ENCODE assay signal across 22 cellular contexts in the genomic region with DNA sequence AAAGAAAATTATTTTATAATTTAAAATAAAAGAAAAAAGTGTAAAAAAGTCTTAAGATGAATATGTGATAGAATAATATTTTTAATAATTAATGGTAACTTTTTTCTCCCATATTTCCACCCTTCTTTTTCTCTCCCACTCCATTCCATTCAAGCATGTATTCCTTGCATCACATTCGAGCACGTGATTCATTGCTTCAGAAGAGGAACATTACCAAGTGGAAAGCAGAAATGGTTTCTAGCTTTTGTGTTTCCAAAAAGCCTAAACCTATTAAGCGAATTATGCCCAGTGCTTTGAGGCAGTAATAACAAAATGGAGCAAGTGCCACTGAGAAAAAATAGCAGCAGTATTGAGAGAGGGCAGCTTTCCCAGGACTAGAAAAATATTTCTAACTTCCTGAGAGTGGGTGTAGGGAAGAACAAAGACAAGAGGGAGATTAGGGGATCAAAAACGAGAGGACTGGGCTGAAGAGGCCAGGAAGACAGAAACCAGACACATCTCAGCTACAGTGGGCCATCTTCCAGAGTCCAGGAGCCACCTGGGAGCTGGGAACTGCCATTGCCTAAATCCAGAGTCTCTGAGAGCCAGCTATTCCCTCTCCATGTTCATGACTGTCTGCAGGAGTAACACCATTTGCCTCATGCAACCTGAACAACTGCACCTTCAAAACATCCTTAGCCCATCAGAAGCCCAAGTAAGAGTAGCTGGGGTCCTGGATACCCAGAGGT. TPM values are rescaled to one million over a fixed set of nuclear protein-coding genes. Genes with fewer than 3 reads are reported as not detected.
DNase-seq lines count a peak whose midpoint lies in the region; ATAC-seq, FAIRE-seq and TF ChIP-seq lines count a peak whose summit lies in the region.
"Had no signal": no experiment of that assay in that cellular context is flagged by ENCODE, and none has a peak within 500 bp of the region (broad histone marks: within the 10 kb centered on the region; RNA-seq: fewer than 3 reads in every experiment).

No MANE protein-coding gene starts in this region.

- no peak overlapping the region for H4K8ac ChIP-seq in neuronal stem cell (ENCODE audit: low read depth, low read length)

- no peak overlapping the region for H3K23ac ChIP-seq in neuronal stem cell (ENCODE audit: low read depth, low read length, poor library complexity)

- no peaks in the 10 kb centered on the region for H3K27me3 ChIP-seq in neuronal stem cell (ENCODE audit: control insufficient read depth in 3 of 3, insufficient read depth in 3 of 3, low read depth in 1 of 3, low read length in 3 of 3)
- H3K27me3 ChIP-seq: gastrocnemius medialis, left lung, SJSA1 had no signal

- no peak overlapping the region for H3K4ac ChIP-seq in neuronal stem cell (ENCODE audit: low read length)

- no peaks in the 10 kb centered on the region for H3K36me3 Mint-ChIP-seq in type B pancreatic cell
- H3K36me3 Mint-ChIP-seq: activated naive CD8-positive, alpha-beta T cell treated with anti-CD3 and anti-CD28 coated beads for 36 hours; naive B cell had no signal

- no peak overlapping the region for H3K9ac ChIP-seq in neuronal stem cell (ENCODE audit: low read depth, low read length, poor library complexity)

- H3K4me3 ChIP-seq in fibroblast of the aortic adventitia (ENCODE audit: low read depth, low read length) (no peak overlapping the region), neuronal stem cell (ENCODE audit: low read length in 2 of 2) (no peak overlapping the region)
- H3K4me3 ChIP-seq: gastrocnemius medialis, GM12878, left lung, SJSA1 had no signal

- H2BK120ac ChIP-seq in neuronal stem cell (ENCODE audit: low read depth, low read length), result no peak overlapping the region

- H3K4me3 Mint-ChIP-seq in type B pancreatic cell, result no peak overlapping the region
- H3K4me3 Mint-ChIP-seq: activated naive CD8-positive, alpha-beta T cell treated with anti-CD3 and anti-CD28 coated beads for 36 hours; naive B cell had no signal

- DNase-seq in CD1c-positive myeloid dendritic cell (ENCODE audit: extremely low spot score), result peak; percentile 84
- peak; percentile 83 for DNase-seq in MV-4-11 (lab: John Stamatoyannopoulos, UW)
- DNase-seq in fibroblast of the aortic adventitia (ENCODE audit: low read depth), result peak; percentile 28
- DNase-seq in neuronal stem cell (ENCODE audit: low spot score), result no peak
- no peak for DNase-seq in GM12892 (ENCODE audit: insufficient read length)
- no peak for DNase-seq in type B pancreatic cell (ENCODE audit: extremely low spot score, unreplicated experiment)
- DNase-seq: activated CD4-positive, CD25-positive, alpha-beta regulatory T cell treated with anti-CD3 and anti-CD28 coated beads, Interleukin-2, amount 50 U/mL, for 72 hours; activated naive CD8-positive, alpha-beta T cell treated with anti-CD3 and anti-CD28 coated beads for 36 hours; Caco-2; gastrocnemius medialis; GDM1; left lung; naive B cell; NCI-H446 treated with DMSO at 0.1 percent for 48 hours; posterior cingulate gyrus; stimulated activated CD4-positive, alpha-beta T cell treated with anti-CD3 and anti-CD28 coated beads, Interleukin-4, amount 100 ng/mL, for 1 hour; T1000 had no signal

- ATAC-seq in GM18498 (IDR thresholded peaks at IDR 0.05; ENCODE audit: unreplicated experiment) (no peak), SK-N-SH treated with all-trans-retinoic acid at 6 μM for 48 hours (no peak)
- ATAC-seq: gastrocnemius medialis, GM12878, left lung had no signal

- H2BK5ac ChIP-seq in neuronal stem cell (ENCODE audit: low read length), result no peak overlapping the region

- no peak overlapping the region for H3K27ac Mint-ChIP-seq in type B pancreatic cell
- H3K27ac Mint-ChIP-seq: activated naive CD8-positive, alpha-beta T cell treated with anti-CD3 and anti-CD28 coated beads for 36 hours had no signal

- H3K36me3 ChIP-seq in neuronal stem cell (replicated peaks in 1 of 2; ENCODE audit: control insufficient read depth in 2 of 2, insufficient read depth in 2 of 2, low read length in 2 of 2), result no peaks in the 10 kb centered on the region
- H3K36me3 ChIP-seq: gastrocnemius medialis, left lung, SJSA1 had no signal

- no peak overlapping the region for H3K27ac ChIP-seq in neuronal stem cell (replicated peaks; ENCODE audit: low read length)
- H3K27ac ChIP-seq: epithelial cell of prostate, gastrocnemius medialis, SJSA1 had no signal

- FAIRE-seq in GM12892 (lab: Jason Lieb, UNC), result no peak
- FAIRE-seq: GM12878 had no signal

- H3K9me3 ChIP-seq in neuronal stem cell (replicated peaks in 1 of 2; ENCODE audit: control insufficient read depth in 2 of 2, insufficient read depth in 1 of 2, low read depth in 1 of 2, low read length in 2 of 2), result no peaks in the 10 kb centered on the region
- H3K9me3 ChIP-seq: Caco-2, gastrocnemius medialis, left lung, SJSA1 had no signal

- H3K14ac ChIP-seq in neuronal stem cell (ENCODE audit: low read length), result no peak overlapping the region

- peak overlapping the region; percentile 54 for H2AFZ ChIP-seq in neuronal stem cell (ENCODE audit: low read length)

- no peak overlapping the region for H3K4me2 ChIP-seq in neuronal stem cell (ENCODE audit: insufficient read depth, low read length, poor library complexity, severe bottlenecking)

- H3K27me3 Mint-ChIP-seq in type B pancreatic cell, result no peaks in the 10 kb centered on the region
- H3K27me3 Mint-ChIP-seq: activated naive CD8-positive, alpha-beta T cell treated with anti-CD3 and anti-CD28 coated beads for 36 hours; naive B cell had no signal

- peaks cover 3% of the 10 kb centered on the region for H3K4me1 Mint-ChIP-seq in type B pancreatic cell (ENCODE audit: unreplicated experiment)

- no peaks in the 10 kb centered on the region for H3K79me1 ChIP-seq in neuronal stem cell (ENCODE audit: low read depth, low read length)

- no peak overlapping the region for H2BK15ac ChIP-seq in neuronal stem cell (ENCODE audit: low read length)

- H3K18ac ChIP-seq in neuronal stem cell (ENCODE audit: low read length), result no peak overlapping the region

- no peak overlapping the region for H4K91ac ChIP-seq in neuronal stem cell (ENCODE audit: low read depth, low read length, poor library complexity)

- no peaks in the 10 kb centered on the region for H3K9me3 Mint-ChIP-seq in type B pancreatic cell
- H3K9me3 Mint-ChIP-seq: activated naive CD8-positive, alpha-beta T cell treated with anti-CD3 and anti-CD28 coated beads for 36 hours; naive B cell had no signal

- TF ChIP-seq CTCF in fibroblast of the aortic adventitia (IDR thresholded peaks at IDR 0.05; ENCODE audit: insufficient read depth, low read length), result no peak
- TF ChIP-seq CTCF in type B pancreatic cell (conservative IDR thresholded peaks at IDR 0.05), result no peak

- H2AK5ac ChIP-seq in neuronal stem cell (ENCODE audit: low read depth, low read length), result no peak overlapping the region

- no peak for TF ChIP-seq POLR2A in GM12892 (IDR thresholded peaks at IDR 0.05; ENCODE audit: low read depth, low read length)

- no peak overlapping the region for H2BK12ac ChIP-seq in neuronal stem cell (ENCODE audit: low read length)

- peaks cover 0 to 2% of the 10 kb centered on the region in 2 donors for H3K4me1 ChIP-seq in neuronal stem cell (ENCODE audit: control insufficient read depth in 2 of 2, insufficient read depth in 1 of 2, low read depth in 1 of 2, low read length in 2 of 2)

- no CpG with 5 or more reads among the region's 4 CpGs for WGBS in neuronal stem cell (ENCODE audit: extremely low coverage in 2 of 2, insufficient read length in 2 of 2, insufficient replicate concordance in 1 of 2), 2 donors

TF ChIP-seq in SK-N-SH treated with all-trans-retinoic acid at 6 μM for 48 hours, 23 proteins besides CTCF, POLR2A, EP300 and RAD21:
- TF ChIP-seq PPARA (CRISPR knock-in tag; IDR thresholded peaks at IDR 0.05; ENCODE audit: borderline replicate concordance) (no peak), ZNF565 (CRISPR knock-in tag; conservative IDR thresholded peaks at IDR 0.05; ENCODE audit: low read depth) (no peak), TOX (CRISPR knock-in tag; IDR thresholded peaks at IDR 0.05; ENCODE audit: borderline replicate concordance) (no peak), CSDC2 (CRISPR knock-in tag; IDR thresholded peaks at IDR 0.05) (no peak), RARB (CRISPR knock-in tag; IDR thresholded peaks at IDR 0.05) (no peak)
- TF ChIP-seq, protein P1, sequence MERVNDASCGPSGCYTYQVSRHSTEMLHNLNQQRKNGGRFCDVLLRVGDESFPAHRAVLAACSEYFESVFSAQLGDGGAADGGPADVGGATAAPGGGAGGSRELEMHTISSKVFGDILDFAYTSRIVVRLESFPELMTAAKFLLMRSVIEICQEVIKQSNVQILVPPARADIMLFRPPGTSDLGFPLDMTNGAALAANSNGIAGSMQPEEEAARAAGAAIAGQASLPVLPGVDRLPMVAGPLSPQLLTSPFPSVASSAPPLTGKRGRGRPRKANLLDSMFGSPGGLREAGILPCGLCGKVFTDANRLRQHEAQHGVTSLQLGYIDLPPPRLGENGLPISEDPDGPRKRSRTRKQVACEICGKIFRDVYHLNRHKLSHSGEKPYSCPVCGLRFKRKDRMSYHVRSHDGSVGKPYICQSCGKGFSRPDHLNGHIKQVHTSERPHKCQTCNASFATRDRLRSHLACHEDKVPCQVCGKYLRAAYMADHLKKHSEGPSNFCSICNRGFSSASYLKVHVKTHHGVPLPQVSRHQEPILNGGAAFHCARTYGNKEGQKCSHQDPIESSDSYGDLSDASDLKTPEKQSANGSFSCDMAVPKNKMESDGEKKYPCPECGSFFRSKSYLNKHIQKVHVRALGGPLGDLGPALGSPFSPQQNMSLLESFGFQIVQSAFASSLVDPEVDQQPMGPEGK (CRISPR knock-in tag; IDR thresholded peaks at IDR 0.05; ENCODE audit: borderline replicate concordance), result no peak
TF ChIP-seq in SK-N-SH treated with all-trans-retinoic acid at 6 μM for 48 hours: peak in this region for 0.

RNA-seq across cellular contexts. Expression of a gene that starts 15.1 kb away (rescaled TPM):
- total RNA-seq in fibroblast of the aortic adventitia (ENCODE audit: low replicate concordance) (14.9 and 17.3 TPM in 2 replicates), type B pancreatic cell (ENCODE audit: low replicate concordance) (57.2 and 61.7 TPM in 2 replicates)
- 92.2 TPM for polyA plus RNA-seq in neuronal stem cell (2013, experiment 1 of 2)
- 90.4 TPM for polyA plus RNA-seq in neuronal stem cell (2013, experiment 2 of 2)
- polyA plus RNA-seq in GM12892 (2012; ENCODE audit: missing spikeins), result 47.7 TPM

Comparison
In these comparisons a context has a peak if more than half of its experiments do, and no peak if none do; other contexts are left out.
1. DNase-seq: peak in CD1c-positive myeloid dendritic cell (single experiment), MV-4-11 (single experiment) and fibroblast of the aortic adventitia (single experiment); none in neuronal stem cell (single experiment), GM12892 (single experiment) and type B pancreatic cell (single experiment).